Comparison of ENCODE assay signal across 1 cellular context in genomic region chr6:35258336-35258735, GRCh38.
TF ChIP-seq lines count a peak whose summit lies in the region.

No MANE protein-coding gene starts in this region.

TF ChIP-seq in HepG2, 621 proteins besides CTCF, POLR2A, EP300 and RAD21:
- TF ChIP-seq ZNF430 (CRISPR knock-in tag; IDR thresholded peaks at IDR 0.05) (no peak), TOPORS (CRISPR knock-in tag; IDR thresholded peaks at IDR 0.05) (no peak), STAT6 (CRISPR knock-in tag; IDR thresholded peaks at IDR 0.05; ENCODE audit: borderline replicate concordance) (no peak), SMAD1 (CRISPR knock-in tag; IDR thresholded peaks at IDR 0.05; ENCODE audit: borderline replicate concordance, low read depth) (no peak), PCBP1 (IDR thresholded peaks at IDR 0.05; ENCODE audit: borderline replicate concordance, low read depth, low read length) (no peak), ATF7 (IDR thresholded peaks at IDR 0.05) (no peak), ATF7 (CRISPR knock-in tag; IDR thresholded peaks at IDR 0.05) (no peak), ZNF234 (CRISPR knock-in tag; conservative IDR thresholded peaks at IDR 0.05) (no peak), E2F1 (CRISPR knock-in tag; IDR thresholded peaks at IDR 0.05) (no peak), ZNF562 (CRISPR knock-in tag; IDR thresholded peaks at IDR 0.05; ENCODE audit: borderline replicate concordance) (no peak), KLF16 (CRISPR knock-in tag; IDR thresholded peaks at IDR 0.05) (no peak), KDM5A (IDR thresholded peaks at IDR 0.05; ENCODE audit: borderline replicate concordance, low read length) (no peak), ZBTB43 (CRISPR knock-in tag; conservative IDR thresholded peaks at IDR 0.05) (no peak), KMT2A (CRISPR knock-in tag; IDR thresholded peaks at IDR 0.05) (no peak), ZNF510 (CRISPR knock-in tag; IDR thresholded peaks at IDR 0.05; ENCODE audit: low read depth) (no peak), ZMYM4 (CRISPR knock-in tag; IDR thresholded peaks at IDR 0.05) (no peak), ZSCAN31 (CRISPR knock-in tag; IDR thresholded peaks at IDR 0.05; ENCODE audit: low read depth) (no peak), ETV6 (CRISPR knock-in tag; conservative IDR thresholded peaks at IDR 0.05) (no peak), ZNF20 (CRISPR knock-in tag; IDR thresholded peaks at IDR 0.05) (no peak)
